10 cellular contexts compared by ENCODE assay signal in genomic region chr11:47247502-47247901, GRCh38. TPM values are rescaled to one million over a fixed set of nuclear protein-coding genes. Genes with fewer than 3 reads are reported as not detected.
DNase-seq lines count a peak whose midpoint lies in the region; ATAC-seq, FAIRE-seq and TF ChIP-seq lines count a peak whose summit lies in the region.
"Had no signal": no experiment of that assay in that cellular context is flagged by ENCODE, and none has a peak within 500 bp of the region (broad histone marks: within the 10 kb centered on the region; RNA-seq: fewer than 3 reads in every experiment).

No MANE protein-coding gene starts in this region.

- no peaks in the 10 kb centered on the region for H3K27me3 Mint-ChIP-seq in activated naive CD8-positive, alpha-beta T cell treated with anti-CD3 and anti-CD28 coated beads, Interleukin-2, amount 50 U/mL, for 24 hours
- H3K27me3 Mint-ChIP-seq in Calu3 (ENCODE audit: unreplicated experiment), result no peaks in the 10 kb centered on the region

- no peak overlapping the region for H3K18ac ChIP-seq in mesendoderm (ENCODE audit: low read length)

- H3K79me1 ChIP-seq in mesendoderm (ENCODE audit: low read length), result peaks cover 9% of the 10 kb centered on the region

- DNase-seq in left ventricle myocardium inferior (no peak), Right ventricle myocardium inferior (ENCODE audit: missing footprints) (no peak), mesendoderm (no peak), Calu3 (no peak), D721Med (ENCODE audit: insufficient read length, low spot score) (no peak)
- no peak for DNase-seq in activated naive CD8-positive, alpha-beta T cell treated with anti-CD3 and anti-CD28 coated beads, Interleukin-2, amount 50 U/mL, for 24 hours
- DNase-seq: Right ventricle myocardium superior; stimulated activated CD4-positive, alpha-beta T cell treated with anti-CD3 and anti-CD28 coated beads, Interleukin-2, amount 100 ng/mL, for 24 hours had no signal

- BruUV-seq in Calu3 (replicated peaks; lab: Mats Ljungman, UMichigan), result no TSS peak

- intact Hi-C loops in left ventricle myocardium inferior (cut with micrococcal nuclease), result no loop called here
- intact Hi-C loops in Right ventricle myocardium inferior (cut with DNase I), result loop anchor here (5.0 kb wide), 1 partner anchor 70 kb away; the partner anchor contains the start of gene ARFGAP2
- intact Hi-C loops in Calu3 (cut with micrococcal nuclease; ENCODE audit: unreplicated experiment), result no loop called here

- CTCF ChIA-PET in Calu3 (lab: Charles Lee), result interaction anchor here (2.1 to 2.5 kb wide), 2 partner anchors 10 to 68 kb away, joined by 8 to 10 read pairs; partner anchors contain the start of gene NR1H3

- H3K4me3 Mint-ChIP-seq in activated naive CD8-positive, alpha-beta T cell treated with anti-CD3 and anti-CD28 coated beads, Interleukin-2, amount 50 U/mL, for 24 hours, result peak overlapping the region; percentile 90
- no peak overlapping the region for H3K4me3 Mint-ChIP-seq in Calu3 (ENCODE audit: low read depth, unreplicated experiment)

- peak overlapping the region; percentile 14 for H3K27ac Mint-ChIP-seq in activated naive CD8-positive, alpha-beta T cell treated with anti-CD3 and anti-CD28 coated beads, Interleukin-2, amount 50 U/mL, for 24 hours
- no peak overlapping the region for H3K27ac Mint-ChIP-seq in Calu3 (ENCODE audit: unreplicated experiment)

- H3K4me3 ChIP-seq in left ventricle myocardium inferior, result peak overlapping the region; percentile 83
- H3K4me3 ChIP-seq in mesendoderm (ENCODE audit: low read length), result no peak overlapping the region

- no peak overlapping the region for H2AK5ac ChIP-seq in mesendoderm (ENCODE audit: low read length)

- H4K5ac ChIP-seq in mesendoderm (ENCODE audit: low read length), result no peak overlapping the region

- ATAC-seq in Right ventricle myocardium inferior, result no peak
- no peak for ATAC-seq in activated naive CD8-positive, alpha-beta T cell treated with anti-CD3 and anti-CD28 coated beads, Interleukin-2, amount 50 U/mL, for 24 hours
- ATAC-seq in HG02938 (IDR thresholded peaks at IDR 0.05; ENCODE audit: unreplicated experiment), result no peak
- no peak for ATAC-seq in GM21786 (IDR thresholded peaks at IDR 0.05; ENCODE audit: unreplicated experiment)

- H3K79me2 ChIP-seq in mesendoderm (ENCODE audit: control insufficient read depth, insufficient read depth, low read length), result peaks cover 4% of the 10 kb centered on the region

- peaks cover 22% of the 10 kb centered on the region for H3K4me1 Mint-ChIP-seq in activated naive CD8-positive, alpha-beta T cell treated with anti-CD3 and anti-CD28 coated beads, Interleukin-2, amount 50 U/mL, for 24 hours
- no peaks in the 10 kb centered on the region for H3K4me1 Mint-ChIP-seq in Calu3 (ENCODE audit: low read depth, unreplicated experiment)

- H3K56ac ChIP-seq in mesendoderm (ENCODE audit: low read length), result peak overlapping the region; percentile 93

- H3K9me3 Mint-ChIP-seq in activated naive CD8-positive, alpha-beta T cell treated with anti-CD3 and anti-CD28 coated beads, Interleukin-2, amount 50 U/mL, for 24 hours, result no peaks in the 10 kb centered on the region
- no peaks in the 10 kb centered on the region for H3K9me3 Mint-ChIP-seq in Calu3 (ENCODE audit: low read depth, unreplicated experiment)

- H3K4me1 ChIP-seq in left ventricle myocardium inferior (peaks cover 37% of the 10 kb centered on the region), mesendoderm (ENCODE audit: control insufficient read depth, low read depth, low read length) (peaks cover 5% of the 10 kb centered on the region)

- H3K27ac ChIP-seq in left ventricle myocardium inferior (replicated peaks) (peak overlapping the region; percentile 86), mesendoderm (ENCODE audit: low read depth, low read length) (no peak overlapping the region)

- H3K4me2 ChIP-seq in mesendoderm (ENCODE audit: low read length), result peak overlapping the region; percentile 83

- no peak overlapping the region for H4K8ac ChIP-seq in mesendoderm (ENCODE audit: low read depth, low read length)

- H3K36me3 ChIP-seq in left ventricle myocardium inferior (peaks cover 46% of the 10 kb centered on the region), mesendoderm (ENCODE audit: control insufficient read depth, insufficient read depth, low read length) (no peaks in the 10 kb centered on the region)

- no peak overlapping the region for H3K9ac ChIP-seq in mesendoderm (ENCODE audit: low read length)

- H2BK5ac ChIP-seq in mesendoderm (ENCODE audit: low read length), result no peak overlapping the region

- no peaks in the 10 kb centered on the region for H3K9me3 ChIP-seq in left ventricle myocardium inferior (replicated peaks)

- no peak overlapping the region for H3K23ac ChIP-seq in mesendoderm (ENCODE audit: low read length)

- H3K4ac ChIP-seq in mesendoderm (ENCODE audit: low read depth, low read length), result no peak overlapping the region

- TF ChIP-seq CTCF in left ventricle myocardium inferior (IDR thresholded peaks at IDR 0.05; ENCODE audit: borderline replicate concordance) (no peak), Calu3 (IDR thresholded peaks at IDR 0.05; ENCODE audit: unreplicated experiment) (no peak), D721Med (IDR thresholded peaks at IDR 0.05; ENCODE audit: insufficient read depth, missing control alignments) (no peak)

- H3K36me3 Mint-ChIP-seq in activated naive CD8-positive, alpha-beta T cell treated with anti-CD3 and anti-CD28 coated beads, Interleukin-2, amount 50 U/mL, for 24 hours (ENCODE audit: low read depth), result peaks cover 8% of the 10 kb centered on the region
- peaks cover 14% of the 10 kb centered on the region for H3K36me3 Mint-ChIP-seq in Calu3 (ENCODE audit: insufficient read depth, unreplicated experiment)

- H3K27me3 ChIP-seq in left ventricle myocardium inferior (ENCODE audit: low read depth) (no peaks in the 10 kb centered on the region), mesendoderm (ENCODE audit: insufficient read depth, low read length, poor library complexity) (no peaks in the 10 kb centered on the region)

- no peak for FAIRE-seq in D721Med (lab: Jason Lieb, UNC)

- WGBS in mesendoderm (ENCODE audit: extremely low coverage, insufficient coverage, low lambda C conversion rate), result no CpG with 5 or more reads among the region's 5 CpGs

- no peak overlapping the region for H2BK120ac ChIP-seq in mesendoderm (ENCODE audit: low read depth, low read length)

- H2BK15ac ChIP-seq in mesendoderm (replicated peaks; ENCODE audit: low read depth), result no peak overlapping the region

RNA-seq across cellular contexts. Expression of gene ACP2, which starts 1.1 kb away (rescaled TPM):
- total RNA-seq in left ventricle myocardium inferior (17.7 TPM), Right ventricle myocardium inferior (21.2 TPM), Calu3 (2022) (23.5 and 30.6 TPM in 2 replicates)
- 16.4 TPM for polyA plus RNA-seq in mesendoderm (2013, experiment 1 of 2)
- 16.3 TPM for polyA plus RNA-seq in mesendoderm (2013, experiment 2 of 2)

RNA-seq across cellular contexts. Expression of gene NR1H3, which starts 10.3 kb away (rescaled TPM):
- total RNA-seq in left ventricle myocardium inferior (11.7 TPM), Right ventricle myocardium inferior (22.3 TPM), Calu3 (2022) (11.4 and 14.2 TPM in 2 replicates)
- polyA plus RNA-seq in mesendoderm (2013, experiment 1 of 2), result 9.3 TPM
- 9.5 TPM for polyA plus RNA-seq in mesendoderm (2013, experiment 2 of 2)

RNA-seq across cellular contexts. Expression of gene MADD, which starts 22.4 kb away (rescaled TPM):
- 40.9 TPM for total RNA-seq in left ventricle myocardium inferior
- 40.2 TPM for total RNA-seq in Right ventricle myocardium inferior
- 11.0 TPM for polyA plus RNA-seq in mesendoderm (2013, experiment 1 of 2)
- polyA plus RNA-seq in mesendoderm (2013, experiment 2 of 2), result 10.4 TPM
- 42.9 and 45.7 TPM in 2 replicates for total RNA-seq in Calu3 (2022)

RNA-seq across cellular contexts. Expression of gene DDB2, which starts 32.7 kb away (rescaled TPM):
- total RNA-seq in left ventricle myocardium inferior, result 8.7 TPM
- 10.3 TPM for total RNA-seq in Right ventricle myocardium inferior
- 21.6 TPM for polyA plus RNA-seq in mesendoderm (2013, experiment 1 of 2)
- 22.0 TPM for polyA plus RNA-seq in mesendoderm (2013, experiment 2 of 2)
- total RNA-seq in Calu3 (2022), result 18.7 and 27.8 TPM in 2 replicates
